ENCODE assay signal across 8 cellular contexts in genomic region chr19:14381689-14382474, GRCh38. TPM values are rescaled to one million over a fixed set of nuclear protein-coding genes. Genes with fewer than 3 reads are reported as not detected.
A peak's percentile ranks its signal among the peaks of the same experiment; 100 is the strongest.
DNase-seq lines count a peak whose midpoint lies in the region; ATAC-seq and TF ChIP-seq lines count a peak whose summit lies in the region.

No MANE protein-coding gene starts in this region.

- H3K36me3 ChIP-seq in BE2C (no peaks in the 10 kb centered on the region), Karpas-422 (ENCODE audit: insufficient read depth, low read length) (no peaks in the 10 kb centered on the region)

- H3K9me3 ChIP-seq in BE2C: no peaks in the 10 kb centered on the region
- no peaks in the 10 kb centered on the region for H3K9me3 ChIP-seq in Karpas-422 (ENCODE audit: low read length)

- H3K9ac ChIP-seq in Karpas-422 (ENCODE audit: low read length): no peak overlapping the region

- H3K36me3 Mint-ChIP-seq in nephron progenitor cell (ENCODE audit: low read depth): no peaks in the 10 kb centered on the region

- no peak for TF ChIP-seq CTCF in BE2C (IDR thresholded peaks at IDR 0.05; ENCODE audit: low read depth, low read length)
- TF ChIP-seq CTCF in nephron progenitor cell (IDR thresholded peaks at IDR 0.05): no peak

- no peak for ATAC-seq in HG03097 (IDR thresholded peaks at IDR 0.05; ENCODE audit: low FRiP score, unreplicated experiment)

- no peak overlapping the region for H3K27ac ChIP-seq in Karpas-422 (ENCODE audit: low read length)
- peak overlapping the region; percentile 51 for H3K27ac ChIP-seq in epithelial cell of prostate

- DNase-seq in BE2C (no peak), Karpas-422 (no peak), epithelial cell of prostate (ENCODE audit: low read depth, low spot score) (no peak), nephron progenitor cell (no peak), DMS79 treated with DMSO at 0.1 percent for 48 hours (lab: John Stamatoyannopoulos, UW) (no peak), cortex of kidney (lab: John Stamatoyannopoulos, UW) (no peak)
- peak; percentile 54 to 55 for DNase-seq in activated CD4-positive, alpha-beta T cell treated with anti-CD3 and anti-CD28 coated beads, Interleukin-2, amount 50 U/mL, for 4 hours

- H3K27me3 ChIP-seq in BE2C (no peaks in the 10 kb centered on the region), Karpas-422 (ENCODE audit: low read length) (no peaks in the 10 kb centered on the region)

- peak overlapping the region; percentile 7 for H3K4me2 ChIP-seq in Karpas-422 (ENCODE audit: low read depth, low read length, poor library complexity, severe bottlenecking)

- no peaks in the 10 kb centered on the region for H3K9me2 ChIP-seq in Karpas-422 (replicated peaks; ENCODE audit: insufficient read depth, low read length)

- H3K4me3 ChIP-seq in BE2C (ENCODE audit: low read depth, low read length) (peak overlapping the region; percentile 71), Karpas-422 (ENCODE audit: low read length) (no peak overlapping the region)

- no peak overlapping the region for H2AFZ ChIP-seq in Karpas-422 (ENCODE audit: low read length)

- H3K27ac Mint-ChIP-seq in nephron progenitor cell: no peak overlapping the region

- H3K4me3 Mint-ChIP-seq in nephron progenitor cell: peak overlapping the region; percentile 73

- H3K79me2 ChIP-seq in Karpas-422 (ENCODE audit: low read length): no peaks in the 10 kb centered on the region

- H3K4me1 ChIP-seq in BE2C (peaks cover 3% of the 10 kb centered on the region; the same call in 1 of the 2 replicates), Karpas-422 (ENCODE audit: low read length) (peaks cover 16% of the 10 kb centered on the region)

- no peaks in the 10 kb centered on the region for H3K27me3 Mint-ChIP-seq in nephron progenitor cell (ENCODE audit: low read depth, poor library complexity)

- no peaks in the 10 kb centered on the region for H3K9me3 Mint-ChIP-seq in nephron progenitor cell

- H3K4me1 Mint-ChIP-seq in nephron progenitor cell: peaks cover 44% of the 10 kb centered on the region

- H4K20me1 ChIP-seq in Karpas-422 (ENCODE audit: insufficient read depth, low read depth, low read length): no peaks in the 10 kb centered on the region

RNA-seq across cellular contexts. Expression of gene ADGRE5, which starts 0.6 kb away (rescaled TPM):
- 26.7 TPM for polyA plus RNA-seq in BE2C (2012; ENCODE audit: insufficient read depth, insufficient read length, low read depth)
- not detected in 2 replicates for total RNA-seq in Karpas-422 (2014; rRNA removed; shearing (Covaris generic); ENCODE audit: low replicate concordance)

RNA-seq across cellular contexts. Expression of gene DDX39A, which starts 37.3 kb away (rescaled TPM):
- polyA plus RNA-seq in BE2C (2012; ENCODE audit: insufficient read depth, insufficient read length, low read depth): 374 TPM
- 92.4 and 151 TPM in 2 replicates for total RNA-seq in Karpas-422 (2014; rRNA removed; shearing (Covaris generic); ENCODE audit: low replicate concordance)

RNA-seq across cellular contexts. Expression of gene PKN1, which starts 51.2 kb away (rescaled TPM):
- polyA plus RNA-seq in BE2C (2012; ENCODE audit: insufficient read depth, insufficient read length, low read depth): 283 TPM
- 66.3 and 186 TPM in 2 replicates for total RNA-seq in Karpas-422 (2014; rRNA removed; shearing (Covaris generic); ENCODE audit: low replicate concordance)

Comparison
In these comparisons a context has a peak if more than half of its experiments do, and no peak if none do; other contexts are left out.
1. DNase-seq: peak in activated CD4-positive, alpha-beta T cell treated with anti-CD3 and anti-CD28 coated beads, Interleukin-2, amount 50 U/mL, for 4 hours (2 of 2); none in BE2C (single experiment), Karpas-422 (single experiment), epithelial cell of prostate (single experiment), nephron progenitor cell (single experiment), DMS79 treated with DMSO at 0.1 percent for 48 hours (single experiment) and cortex of kidney (single experiment).